ENCODE assay signal across 36 cellular contexts in the genomic region with DNA sequence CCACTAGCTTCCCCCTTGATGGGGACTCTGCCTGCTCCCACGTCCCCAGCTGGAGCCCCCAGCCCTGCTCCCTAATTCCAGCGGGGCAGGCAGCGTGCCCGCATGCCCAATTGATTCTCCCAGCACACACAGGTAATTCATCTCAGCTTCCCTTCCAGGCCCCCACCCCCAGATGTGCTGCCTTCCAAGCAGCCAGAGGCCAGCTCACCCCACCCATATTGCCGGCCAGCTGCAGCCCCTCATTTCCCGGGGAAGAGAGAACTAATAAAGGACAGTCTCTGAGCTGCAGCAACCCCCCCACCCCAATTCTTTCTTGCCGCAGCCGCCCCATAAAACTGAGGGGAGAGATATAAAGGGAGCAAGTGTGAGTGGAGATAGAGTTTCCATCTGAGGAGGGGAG.
"Had no signal": no experiment of that assay in that cellular context is flagged by ENCODE, and none has a peak within 500 bp of the region (broad histone marks: within the 10 kb centered on the region; RNA-seq: fewer than 3 reads in every experiment).

No MANE protein-coding gene starts in this region.

- H3K4me1 ChIP-seq: breast epithelium had no signal

- DNase-seq: activated B cell treated with CpG ODN at 0.5 μM for 24 hours; activated CD4-positive, alpha-beta memory T cell treated with anti-CD3 and anti-CD28 coated beads for 36 hours; activated CD4-positive, alpha-beta T cell treated with anti-CD3 and anti-CD28 coated beads for 4 hours; activated CD4-positive, alpha-beta T cell treated with anti-CD3 and anti-CD28 coated beads, Interleukin-2, amount 10 ng/mL, durations not matched to agents 24 days and 14 days; activated CD4-positive, alpha-beta T cell treated with anti-CD3 and anti-CD28 coated beads, Interleukin-2, amount 50 U/mL, for 1 hour; activated CD4-positive, alpha-beta T cell treated with anti-CD3 and anti-CD28 coated beads, Interleukin-2, amount 50 U/mL, for 4 hours; activated CD4-positive, CD25-positive, alpha-beta regulatory T cell treated with anti-CD3 and anti-CD28 coated beads, Interleukin-2, amount 50 U/mL, for 72 hours; activated CD8-positive, alpha-beta memory T cell treated with anti-CD3 and anti-CD28 coated beads, Interleukin-2, amount 50 U/mL, for 4 hours; activated CD8-positive, alpha-beta T cell treated with anti-CD3 and anti-CD28 coated beads for 36 hours; activated effector memory CD4-positive, alpha-beta T cell treated with anti-CD3 and anti-CD28 coated beads, Interleukin-2, amount 50 U/mL, for 16 hours; activated naive CD4-positive, alpha-beta T cell treated with anti-CD3 and anti-CD28 coated beads, Interleukin-2, amount 10 ng/mL, durations not matched to agents 7 days and 5 days; activated naive CD4-positive, alpha-beta T cell treated with Interleukin-2 at 50 U/mL for 16 hours; activated naive CD8-positive, alpha-beta T cell treated with anti-CD3 and anti-CD28 coated beads, Interleukin-2, amount 10 ng/mL, durations not matched to agents 7 days and 5 days; activated naive CD8-positive, alpha-beta T cell treated with anti-CD3 and anti-CD28 coated beads, Interleukin-2, amount 50 U/mL, for 24 hours; activated T-cell treated with anti-CD3 and anti-CD28 coated beads for 4 hours; activated T-cell treated with anti-CD3 and anti-CD28 coated beads, Interleukin-2, amount 50 U/mL, for 1 hour; activated T-cell treated with anti-CD3 and anti-CD28 coated beads, Interleukin-2, amount 50 U/mL, for 4 hours; activated T-cell treated with anti-CD3 and anti-CD28 coated beads, Interleukin-2, amount 50 U/mL, for 72 hours; amygdala; anterior cingulate cortex; brain microvascular endothelial cell; central memory CD4-positive, alpha-beta T cell; SW 1271; T-helper 1 cell; T-helper 2 cell; T-helper 9 cell had no signal

- H3K9me3 Mint-ChIP-seq: activated B cell treated with CpG ODN at 0.5 μM for 24 hours; activated CD4-positive, alpha-beta memory T cell treated with anti-CD3 and anti-CD28 coated beads for 36 hours; activated CD4-positive, alpha-beta T cell treated with anti-CD3 and anti-CD28 coated beads, Interleukin-2, amount 10 ng/mL, durations not matched to agents 24 days and 14 days; activated CD8-positive, alpha-beta T cell treated with anti-CD3 and anti-CD28 coated beads for 36 hours; activated naive CD4-positive, alpha-beta T cell treated with anti-CD3 and anti-CD28 coated beads, Interleukin-2, amount 10 ng/mL, durations not matched to agents 7 days and 5 days; activated naive CD4-positive, alpha-beta T cell treated with anti-CD3 and anti-CD28 coated beads, Interleukin-2, amount 50 U/mL, for 24 hours; activated naive CD8-positive, alpha-beta T cell treated with anti-CD3 and anti-CD28 coated beads, Interleukin-2, amount 10 ng/mL, durations not matched to agents 7 days and 5 days; activated naive CD8-positive, alpha-beta T cell treated with anti-CD3 and anti-CD28 coated beads, Interleukin-2, amount 50 U/mL, for 24 hours; activated T-cell treated with anti-CD3 and anti-CD28 coated beads, Interleukin-2, amount 50 U/mL, for 4 hours; activated T-cell treated with anti-CD3 and anti-CD28 coated beads, Interleukin-2, amount 50 U/mL, for 72 hours; activated T-helper 1 cell treated with anti-CD3 and anti-CD28 coated beads, Interleukin-12 subunit alpha, Interleukin-12 subunit beta, Interleukin-2, Interleukin-4 antibody, amounts not matched to agents 30 ng/mL and 10 ng/mL and 1 ng/mL, durations not matched to agents 14 hours and 24 hours and 36 hours; activated T-helper 17 cell treated with anti-CD3 and anti-CD28 coated beads, Interleukin-2, amount 50 U/mL, for 72 hours; T-helper 1 cell treated with Interleukin-12 subunit alpha and Interleukin-12 subunit beta and Interleukin-4 antibody, amounts not matched to agents 30 μg/mL and 1 μg/mL, for 36 hours; T-helper 2 cell treated with Interferon-gamma antibody and Interleukin-4, amounts not matched to agents 5 μg/mL and 100 μg/mL, for 36 hours had no signal

- H3K27ac ChIP-seq: ascending aorta, brain microvascular endothelial cell, breast epithelium, VCaP had no signal

- H3K4me3 ChIP-seq: ascending aorta, breast epithelium had no signal

- H3K36me3 ChIP-seq: ascending aorta, brain microvascular endothelial cell, breast epithelium had no signal

- H3K4me1 Mint-ChIP-seq: activated B cell treated with CpG ODN at 0.5 μM for 24 hours; activated CD4-positive, alpha-beta T cell treated with anti-CD3 and anti-CD28 coated beads, Interleukin-2, amount 10 ng/mL, durations not matched to agents 24 days and 14 days; activated naive CD4-positive, alpha-beta T cell treated with anti-CD3 and anti-CD28 coated beads, Interleukin-2, amount 50 U/mL, for 24 hours; activated naive CD8-positive, alpha-beta T cell treated with anti-CD3 and anti-CD28 coated beads, Interleukin-2, amount 10 ng/mL, durations not matched to agents 7 days and 5 days; activated T-helper 17 cell treated with anti-CD3 and anti-CD28 coated beads, Interleukin-2, amount 50 U/mL, for 72 hours had no signal

- H3K27me3 Mint-ChIP-seq: activated B cell treated with CpG ODN at 0.5 μM for 24 hours; activated CD4-positive, alpha-beta memory T cell treated with anti-CD3 and anti-CD28 coated beads for 36 hours; activated CD4-positive, alpha-beta T cell treated with anti-CD3 and anti-CD28 coated beads, Interleukin-2, amount 10 ng/mL, durations not matched to agents 24 days and 14 days; activated CD8-positive, alpha-beta T cell treated with anti-CD3 and anti-CD28 coated beads for 36 hours; activated naive CD4-positive, alpha-beta T cell treated with anti-CD3 and anti-CD28 coated beads, Interleukin-2, amount 50 U/mL, for 24 hours; activated naive CD8-positive, alpha-beta T cell; activated naive CD8-positive, alpha-beta T cell treated with anti-CD3 and anti-CD28 coated beads, Interleukin-2, amount 10 ng/mL, durations not matched to agents 7 days and 5 days; activated naive CD8-positive, alpha-beta T cell treated with anti-CD3 and anti-CD28 coated beads, Interleukin-2, amount 50 U/mL, for 24 hours; activated T-helper 17 cell treated with anti-CD3 and anti-CD28 coated beads, Interleukin-2, amount 50 U/mL, for 72 hours had no signal

- H3K27ac Mint-ChIP-seq: activated B cell treated with CpG ODN at 0.5 μM for 24 hours; activated CD4-positive, alpha-beta memory T cell treated with anti-CD3 and anti-CD28 coated beads for 36 hours; activated CD4-positive, alpha-beta T cell treated with anti-CD3 and anti-CD28 coated beads, Interleukin-2, amount 10 ng/mL, durations not matched to agents 24 days and 14 days; activated CD8-positive, alpha-beta T cell treated with anti-CD3 and anti-CD28 coated beads for 36 hours; activated naive CD4-positive, alpha-beta T cell treated with anti-CD3 and anti-CD28 coated beads, Interleukin-2, amount 10 ng/mL, durations not matched to agents 7 days and 5 days; activated naive CD4-positive, alpha-beta T cell treated with anti-CD3 and anti-CD28 coated beads, Interleukin-2, amount 50 U/mL, for 24 hours; activated naive CD8-positive, alpha-beta T cell; activated naive CD8-positive, alpha-beta T cell treated with anti-CD3 and anti-CD28 coated beads, Interleukin-2, amount 10 ng/mL, durations not matched to agents 7 days and 5 days; activated naive CD8-positive, alpha-beta T cell treated with anti-CD3 and anti-CD28 coated beads, Interleukin-2, amount 50 U/mL, for 24 hours; activated T-cell treated with anti-CD3 and anti-CD28 coated beads, Interleukin-2, amount 50 U/mL, for 72 hours; activated T-helper 1 cell treated with anti-CD3 and anti-CD28 coated beads, Interleukin-12 subunit alpha, Interleukin-12 subunit beta, Interleukin-2, Interleukin-4 antibody, amounts not matched to agents 30 ng/mL and 10 ng/mL and 1 ng/mL, durations not matched to agents 14 hours and 24 hours and 36 hours; activated T-helper 17 cell treated with anti-CD3 and anti-CD28 coated beads, Interleukin-2, amount 50 U/mL, for 72 hours; T-helper 1 cell treated with Interleukin-12 subunit alpha and Interleukin-12 subunit beta and Interleukin-4 antibody, amounts not matched to agents 30 μg/mL and 1 μg/mL, for 36 hours; T-helper 2 cell treated with Interferon-gamma antibody and Interleukin-4, amounts not matched to agents 5 μg/mL and 100 μg/mL, for 36 hours had no signal

- H3K4me3 Mint-ChIP-seq: activated B cell treated with CpG ODN at 0.5 μM for 24 hours; activated CD4-positive, alpha-beta memory T cell treated with anti-CD3 and anti-CD28 coated beads for 36 hours; activated CD4-positive, alpha-beta T cell treated with anti-CD3 and anti-CD28 coated beads, Interleukin-2, amount 10 ng/mL, durations not matched to agents 24 days and 14 days; activated CD8-positive, alpha-beta T cell treated with anti-CD3 and anti-CD28 coated beads for 36 hours; activated naive CD4-positive, alpha-beta T cell treated with anti-CD3 and anti-CD28 coated beads, Interleukin-2, amount 10 ng/mL, durations not matched to agents 7 days and 5 days; activated naive CD4-positive, alpha-beta T cell treated with anti-CD3 and anti-CD28 coated beads, Interleukin-2, amount 50 U/mL, for 24 hours; activated naive CD8-positive, alpha-beta T cell; activated naive CD8-positive, alpha-beta T cell treated with anti-CD3 and anti-CD28 coated beads, Interleukin-2, amount 10 ng/mL, durations not matched to agents 7 days and 5 days; activated naive CD8-positive, alpha-beta T cell treated with anti-CD3 and anti-CD28 coated beads, Interleukin-2, amount 50 U/mL, for 24 hours; activated T-cell treated with anti-CD3 and anti-CD28 coated beads, Interleukin-2, amount 50 U/mL, for 4 hours; activated T-cell treated with anti-CD3 and anti-CD28 coated beads, Interleukin-2, amount 50 U/mL, for 72 hours; activated T-helper 1 cell treated with anti-CD3 and anti-CD28 coated beads, Interleukin-12 subunit alpha, Interleukin-12 subunit beta, Interleukin-2, Interleukin-4 antibody, amounts not matched to agents 30 ng/mL and 10 ng/mL and 1 ng/mL, durations not matched to agents 14 hours and 24 hours and 36 hours; activated T-helper 17 cell treated with anti-CD3 and anti-CD28 coated beads, Interleukin-2, amount 50 U/mL, for 72 hours; T-helper 1 cell treated with Interleukin-12 subunit alpha and Interleukin-12 subunit beta and Interleukin-4 antibody, amounts not matched to agents 30 μg/mL and 1 μg/mL, for 36 hours; T-helper 2 cell treated with Interferon-gamma antibody and Interleukin-4, amounts not matched to agents 5 μg/mL and 100 μg/mL, for 36 hours had no signal

- H3K9me3 ChIP-seq: ascending aorta, breast epithelium had no signal

- H3K36me3 Mint-ChIP-seq: activated CD4-positive, alpha-beta memory T cell treated with anti-CD3 and anti-CD28 coated beads for 36 hours; activated naive CD4-positive, alpha-beta T cell treated with anti-CD3 and anti-CD28 coated beads, Interleukin-2, amount 10 ng/mL, durations not matched to agents 7 days and 5 days; activated naive CD4-positive, alpha-beta T cell treated with anti-CD3 and anti-CD28 coated beads, Interleukin-2, amount 50 U/mL, for 24 hours; activated naive CD8-positive, alpha-beta T cell; activated naive CD8-positive, alpha-beta T cell treated with anti-CD3 and anti-CD28 coated beads, Interleukin-2, amount 10 ng/mL, durations not matched to agents 7 days and 5 days had no signal

- FAIRE-seq: TTC549 had no signal

- H3K27me3 ChIP-seq: ascending aorta, brain microvascular endothelial cell had no signal
